1 cellular context compared by ENCODE assay signal in the genomic region with DNA sequence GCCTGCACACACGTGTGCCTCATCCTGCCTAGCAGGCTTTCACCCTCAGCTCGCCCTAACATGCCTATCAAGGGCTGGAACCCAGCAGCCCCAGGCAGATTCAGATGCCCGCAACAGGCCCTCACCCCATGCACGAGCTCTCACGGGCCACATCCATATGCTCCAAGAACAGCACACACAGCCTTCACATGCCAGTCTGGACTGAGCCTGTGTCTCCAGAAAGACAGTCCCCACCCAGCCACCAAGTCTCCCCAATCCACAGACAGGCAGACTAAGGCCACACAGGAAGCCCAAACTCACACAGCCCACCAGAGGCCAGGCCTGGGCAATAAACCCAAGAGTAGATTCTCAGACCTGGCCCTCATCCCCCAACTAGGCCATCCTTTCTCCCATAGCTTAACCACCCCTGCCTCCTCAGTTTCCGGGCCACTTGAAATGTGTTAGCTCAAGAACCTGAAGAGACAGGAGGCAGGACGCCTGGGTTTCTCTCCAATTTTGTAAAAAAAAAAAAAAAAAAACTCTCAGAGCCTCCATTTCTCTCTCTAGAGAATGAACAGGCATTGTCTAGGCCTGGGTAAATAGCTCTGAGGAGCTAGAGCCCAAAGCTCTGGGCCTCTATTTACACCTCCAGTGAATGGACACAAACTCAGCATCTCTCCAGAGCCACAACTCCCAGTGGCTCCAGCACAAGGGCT.
TF ChIP-seq lines count a peak whose summit lies in the region.

No MANE protein-coding gene starts in this region.

TF ChIP-seq in GM23338, 12 proteins besides CTCF, POLR2A, EP300 and RAD21 (continued from another document):
- TF ChIP-seq NANOG (IDR thresholded peaks at IDR 0.05; ENCODE audit: borderline replicate concordance) (no peak), POLR2AphosphoS5 (IDR thresholded peaks at IDR 0.05; ENCODE audit: low read depth) (no peak)
